8 cellular contexts compared by ENCODE assay signal in the genomic region with DNA sequence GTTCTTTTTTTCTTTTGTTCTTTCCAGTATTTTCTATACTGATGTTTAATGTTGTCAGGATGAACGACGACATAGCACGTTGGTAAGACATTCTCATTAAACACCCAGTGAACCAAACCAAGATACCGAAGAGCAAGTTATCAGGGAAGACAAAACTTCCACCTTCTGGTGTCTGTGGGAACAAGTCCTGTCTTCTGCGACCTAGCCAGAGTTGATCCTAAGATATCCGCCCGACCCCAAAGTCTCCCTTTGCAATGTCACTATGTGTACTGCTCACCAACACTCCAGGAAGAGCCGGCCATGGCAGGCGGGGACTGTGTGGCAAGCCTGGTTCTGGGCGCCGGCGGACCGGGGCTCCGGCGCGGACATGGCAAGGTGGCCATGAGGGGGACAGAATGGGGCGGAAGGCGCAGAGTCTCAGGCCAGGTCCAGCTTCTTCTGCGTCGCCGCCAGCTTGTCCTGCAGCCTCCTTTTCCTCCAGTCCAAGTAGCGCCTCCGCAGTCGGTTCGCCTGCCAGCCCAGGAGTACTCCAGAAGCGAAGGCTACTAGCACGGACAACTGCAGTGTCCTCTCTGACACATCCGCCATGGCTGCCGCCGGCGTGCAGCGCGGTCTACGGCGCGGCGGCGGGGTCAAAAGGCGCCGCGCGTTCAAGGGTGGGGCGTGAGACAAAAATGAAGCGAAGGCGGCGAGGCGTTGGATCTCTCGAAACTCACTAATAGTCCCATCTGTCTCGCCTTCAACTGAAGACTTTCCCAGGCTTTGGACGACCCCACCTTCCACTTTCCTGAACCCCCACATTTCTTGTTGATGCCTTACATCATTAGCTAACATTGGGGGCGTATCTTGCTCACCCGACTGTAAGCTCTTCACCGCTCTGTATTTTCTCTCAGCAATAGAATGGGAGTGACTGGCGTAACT. TPM values are rescaled to one million over a fixed set of nuclear protein-coding genes. Genes with fewer than 3 reads are reported as not detected.
DNase-seq lines count a peak whose midpoint lies in the region; ATAC-seq and TF ChIP-seq lines count a peak whose summit lies in the region.

Gene MTLN, minus strand, starts transcription at position 610 of the 921 bp plus-strand sequence. Its CDS starts 22 bp downstream, at position 588.

- no peaks in the 10 kb centered on the region for H3K36me3 ChIP-seq in adrenal gland (replicated peaks in 1 of 2)
- H3K36me3 ChIP-seq in heart left ventricle: peaks cover 0 to 24% (median 14%) of the 10 kb centered on the region in 9 donors

- intact Hi-C loops in adrenal gland (cut with DNase I): no loop called here
- intact Hi-C loops in heart left ventricle (cut with DNase I): no loop called here

- ATAC-seq in HG02610 (IDR thresholded peaks at IDR 0.05; ENCODE audit: unreplicated experiment) (peak; percentile 66), heart left ventricle (peak; percentile 76 to 92 (median 90))

- H3K4me1 Mint-ChIP-seq in progenitor cell of endocrine pancreas (ENCODE audit: low read depth): peaks cover 5% of the 10 kb centered on the region

- H3K27me3 Mint-ChIP-seq in progenitor cell of endocrine pancreas: peaks cover 5% of the 10 kb centered on the region

- H3K27me3 ChIP-seq in adrenal gland (no peaks in the 10 kb centered on the region), heart left ventricle (peaks cover 0 to 2% (median 0%) of the 10 kb centered on the region in 9 donors)

- peaks cover 6 to 7% of the 10 kb centered on the region in 2 donors for H3K4me1 ChIP-seq in adrenal gland (replicated peaks in 1 of 2)
- H3K4me1 ChIP-seq in heart left ventricle: peaks cover 0 to 19% (median 10%) of the 10 kb centered on the region in 12 donors

- H3K4me3 ChIP-seq in GM12875 (ENCODE audit: low read depth, low read length): peak within 1 kb of the TSS; percentile 65
- peak within 1 kb of the TSS; percentile 12 to 79 (median 48) for H3K4me3 ChIP-seq in adrenal gland
- peak within 1 kb of the TSS; percentile 53 to 95 (median 76) for H3K4me3 ChIP-seq in heart left ventricle

- DNase-seq in NCI-H1092 (lab: John Stamatoyannopoulos, UW): peak; percentile 35
- DNase-seq in T-helper 1 cell: peak; percentile 30 to 81 (median 44)
- DNase-seq in adrenal gland: peak; percentile 60 to 81 (median 70)
- peak; percentile 60 to 83 (median 78) for DNase-seq in heart left ventricle
- peak; percentile 22 for DNase-seq in progenitor cell of endocrine pancreas (ENCODE audit: low spot score, unreplicated experiment)
- peak; percentile 75 for DNase-seq in ureter (ENCODE audit: low spot score)

- H3K27ac ChIP-seq in adrenal gland (peak within 1 kb of the TSS in 4 of 5 donors; percentile 13 to 82 (median 74)), heart left ventricle (peak within 1 kb of the TSS; percentile 69 to 95 (median 88))

- 2 to 13% (median 5%) methylated on average over 28 to 54 of the region's 54 CpGs for WGBS in adrenal gland, 4 donors
- WGBS in heart left ventricle, 4 donors: 0 to 22% (median 12%) methylated on average over 45 to 54 of the region's 54 CpGs

- peaks cover 3% of the 10 kb centered on the region for H3K9me3 Mint-ChIP-seq in progenitor cell of endocrine pancreas (ENCODE audit: low read depth)

- H3K27ac Mint-ChIP-seq in progenitor cell of endocrine pancreas: peak within 1 kb of the TSS; percentile 81

- TF ChIP-seq POLR2A in adrenal gland (IDR thresholded peaks at IDR 0.05) (peak in 1 of 2 donors; percentile 79), heart left ventricle (IDR thresholded peaks at IDR 0.05) (peak in 1 of 2 donors; percentile 62)

- TF ChIP-seq CTCF in GM12875 (IDR thresholded peaks at IDR 0.05; ENCODE audit: borderline replicate concordance, insufficient read depth, low read depth, low read length) (no peak), adrenal gland (IDR thresholded peaks at IDR 0.05) (no peak), heart left ventricle (IDR thresholded peaks at IDR 0.05) (no peak), progenitor cell of endocrine pancreas (IDR thresholded peaks at IDR 0.05; ENCODE audit: unreplicated experiment) (no peak)

- no peaks in the 10 kb centered on the region for H3K36me3 Mint-ChIP-seq in progenitor cell of endocrine pancreas (ENCODE audit: insufficient read depth)

- peak within 1 kb of the TSS; percentile 86 for H3K4me3 Mint-ChIP-seq in progenitor cell of endocrine pancreas (ENCODE audit: low read depth)

- H3K9me3 ChIP-seq in adrenal gland (replicated peaks in 1 of 3) (no peaks in the 10 kb centered on the region), heart left ventricle (peaks cover 0 to 11% (median 0%) of the 10 kb centered on the region in 12 donors)

RNA-seq across cellular contexts. Expression of gene MTLN, which starts in this region (rescaled TPM):
- 100 to 1,000 TPM in 2 of 8 donors, 10 to 100 TPM in 6; 49.3 to 173 (median 89.0) TPM for total RNA-seq in adrenal gland
- 100 to 1,000 TPM in 2 of 3 donors, 10 to 100 TPM in 1; 15.9 to 321 (median 218) TPM for polyA plus RNA-seq in adrenal gland
- total RNA-seq in heart left ventricle: 100 to 1,000 TPM; 106 to 217 (median 158) TPM
- polyA plus RNA-seq in heart left ventricle: 100 to 1,000 TPM; 330 to 927 TPM
- total RNA-seq in progenitor cell of endocrine pancreas: 6.2 and 7.5 TPM in 2 replicates
- 61.5 TPM for total RNA-seq in ureter

Comparison
In these comparisons a context has a peak if more than half of its experiments do, and no peak if none do; other contexts are left out.
1. Peak in every context shown above with its lines: DNase-seq, ATAC-seq, H3K4me3 ChIP-seq and H3K27ac ChIP-seq.
2. DNase-seq: peak in every context shown above with its lines; median percentile 78 in heart left ventricle; 75 in ureter; 70 in adrenal gland; 44 in T-helper 1 cell; 35 in NCI-H1092; 22 in progenitor cell of endocrine pancreas.